ENCODE assay signal across 8 cellular contexts in the genomic region with DNA sequence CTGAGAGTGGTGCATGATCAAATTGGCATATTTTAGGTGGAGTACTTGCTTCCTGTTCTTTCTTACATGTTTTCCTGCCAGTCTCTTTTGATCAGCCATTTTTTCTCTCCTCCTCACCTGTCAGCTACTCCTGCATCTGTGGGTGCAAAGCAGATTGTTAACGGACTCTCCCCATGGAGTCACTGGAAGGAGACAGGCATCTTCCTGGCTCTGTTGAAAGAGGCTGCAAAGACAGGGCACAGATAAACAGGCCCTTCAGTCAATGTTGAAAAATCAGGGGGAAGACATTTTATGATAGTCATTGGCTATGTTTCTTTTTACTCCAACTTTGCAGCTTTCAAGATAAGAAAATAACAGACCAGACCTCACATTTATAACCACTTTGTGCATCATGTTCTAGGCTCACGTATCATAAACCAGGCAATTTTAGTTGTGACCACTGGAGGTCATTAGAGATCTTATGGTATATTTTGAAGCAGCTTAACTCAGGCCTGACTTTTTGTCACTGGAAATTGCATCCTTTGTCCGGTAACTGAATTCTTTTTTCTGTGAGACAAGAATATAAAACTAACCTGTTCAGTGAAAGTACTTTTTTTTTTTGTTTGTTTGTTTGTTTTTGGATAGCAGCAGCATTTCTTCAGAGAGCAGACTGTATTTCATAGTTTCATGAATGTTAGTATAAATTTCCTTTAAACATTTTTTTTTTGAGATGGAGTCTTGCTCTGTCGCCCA. TPM values are rescaled to one million over a fixed set of nuclear protein-coding genes. Genes with fewer than 3 reads are reported as not detected.
DNase-seq lines count a peak whose midpoint lies in the region; ATAC-seq and FAIRE-seq lines count a peak whose summit lies in the region.

No MANE protein-coding gene starts in this region.

- H3K4me3 ChIP-seq in small intestine (ENCODE audit: low read depth in 1 of 2, low read length in 2 of 2) = no peak overlapping the region

- intact Hi-C loops in left ventricle myocardium superior (cut with micrococcal nuclease) = no loop called here

- H3K27me3 ChIP-seq in small intestine (ENCODE audit: control insufficient read depth in 2 of 2, insufficient read depth in 2 of 2, low read length in 2 of 2) = no peaks in the 10 kb centered on the region

- no peaks in the 10 kb centered on the region for H3K27me3 Mint-ChIP-seq in activated naive CD8-positive, alpha-beta T cell treated with anti-CD3 and anti-CD28 coated beads, Interleukin-2, amount 50 U/mL, for 24 hours

- DNase-seq in DMS114 treated with DMSO at 0.1 percent for 48 hours (lab: John Stamatoyannopoulos, UW; ENCODE audit: unreplicated experiment) (peak; percentile 42), NCI-H510A (lab: John Stamatoyannopoulos, UW) (peak; percentile 30), left ventricle myocardium superior (no peak), small intestine (peak; percentile 73), cortex of kidney (lab: John Stamatoyannopoulos, UW) (no peak)
- no peak for DNase-seq in activated naive CD8-positive, alpha-beta T cell treated with anti-CD3 and anti-CD28 coated beads, Interleukin-2, amount 50 U/mL, for 24 hours

- H3K4me3 Mint-ChIP-seq in activated naive CD8-positive, alpha-beta T cell treated with anti-CD3 and anti-CD28 coated beads, Interleukin-2, amount 50 U/mL, for 24 hours = no peak overlapping the region

- FAIRE-seq in small intestine (lab: Jason Lieb, UNC) = no peak

- peak overlapping the region; percentile 69 for H3K27ac Mint-ChIP-seq in activated naive CD8-positive, alpha-beta T cell treated with anti-CD3 and anti-CD28 coated beads, Interleukin-2, amount 50 U/mL, for 24 hours

- H3K4me1 ChIP-seq in small intestine (ENCODE audit: control insufficient read depth in 2 of 2, insufficient read depth in 1 of 2, low read depth in 1 of 2, low read length in 1 of 2) = no peaks in the 10 kb centered on the region

- no peaks in the 10 kb centered on the region for H3K9me3 ChIP-seq in small intestine (ENCODE audit: control insufficient read depth, low read depth)

- peaks cover 39% of the 10 kb centered on the region for H3K4me1 Mint-ChIP-seq in activated naive CD8-positive, alpha-beta T cell treated with anti-CD3 and anti-CD28 coated beads, Interleukin-2, amount 50 U/mL, for 24 hours

- H3K36me3 ChIP-seq in small intestine (ENCODE audit: control insufficient read depth in 2 of 2, insufficient read depth in 2 of 2, low read length in 2 of 2) = no peaks in the 10 kb centered on the region

- WGBS in small intestine, 3 donors = 21 to 41% (median 34%) methylated on average over 4 of the region's 4 CpGs

- ATAC-seq in GM19328 (IDR thresholded peaks at IDR 0.05; ENCODE audit: unreplicated experiment) (peak; percentile 58), HG03432 (IDR thresholded peaks at IDR 0.05; ENCODE audit: unreplicated experiment) (peak; percentile 60), left ventricle myocardium superior (peak; percentile 75)
- peak; percentile 27 for ATAC-seq in activated naive CD8-positive, alpha-beta T cell treated with anti-CD3 and anti-CD28 coated beads, Interleukin-2, amount 50 U/mL, for 24 hours

- H3K36me3 Mint-ChIP-seq in activated naive CD8-positive, alpha-beta T cell treated with anti-CD3 and anti-CD28 coated beads, Interleukin-2, amount 50 U/mL, for 24 hours (ENCODE audit: low read depth) = no peaks in the 10 kb centered on the region

- no peaks in the 10 kb centered on the region for H3K9me3 Mint-ChIP-seq in activated naive CD8-positive, alpha-beta T cell treated with anti-CD3 and anti-CD28 coated beads, Interleukin-2, amount 50 U/mL, for 24 hours

- no peak overlapping the region for H3K27ac ChIP-seq in small intestine (ENCODE audit: low read depth in 1 of 2, low read length in 1 of 2)

RNA-seq across cellular contexts. Expression of gene ECT2L, which starts 20.1 kb away (rescaled TPM):
- 0.37 TPM for total RNA-seq in left ventricle myocardium superior
- polyA plus RNA-seq in small intestine = not detected

RNA-seq across cellular contexts. Expression of gene CCDC28A, which starts 42.4 kb away (rescaled TPM):
- 9.0 TPM for total RNA-seq in left ventricle myocardium superior
- 10 to 100 TPM; 26.6 to 59.5 (median 47.3) TPM for polyA plus RNA-seq in small intestine

Comparison
In these comparisons a context has a peak if more than half of its experiments do, and no peak if none do; other contexts are left out.
1. DNase-seq: peak in DMS114 treated with DMSO at 0.1 percent for 48 hours (single experiment), NCI-H510A (single experiment) and small intestine (single experiment); none in activated naive CD8-positive, alpha-beta T cell treated with anti-CD3 and anti-CD28 coated beads, Interleukin-2, amount 50 U/mL, for 24 hours (single experiment), left ventricle myocardium superior (single experiment) and cortex of kidney (single experiment).
2. Peak in every context shown above with its lines, with median percentiles within 50 percentile points of each other: ATAC-seq.